In the genomic region with DNA sequence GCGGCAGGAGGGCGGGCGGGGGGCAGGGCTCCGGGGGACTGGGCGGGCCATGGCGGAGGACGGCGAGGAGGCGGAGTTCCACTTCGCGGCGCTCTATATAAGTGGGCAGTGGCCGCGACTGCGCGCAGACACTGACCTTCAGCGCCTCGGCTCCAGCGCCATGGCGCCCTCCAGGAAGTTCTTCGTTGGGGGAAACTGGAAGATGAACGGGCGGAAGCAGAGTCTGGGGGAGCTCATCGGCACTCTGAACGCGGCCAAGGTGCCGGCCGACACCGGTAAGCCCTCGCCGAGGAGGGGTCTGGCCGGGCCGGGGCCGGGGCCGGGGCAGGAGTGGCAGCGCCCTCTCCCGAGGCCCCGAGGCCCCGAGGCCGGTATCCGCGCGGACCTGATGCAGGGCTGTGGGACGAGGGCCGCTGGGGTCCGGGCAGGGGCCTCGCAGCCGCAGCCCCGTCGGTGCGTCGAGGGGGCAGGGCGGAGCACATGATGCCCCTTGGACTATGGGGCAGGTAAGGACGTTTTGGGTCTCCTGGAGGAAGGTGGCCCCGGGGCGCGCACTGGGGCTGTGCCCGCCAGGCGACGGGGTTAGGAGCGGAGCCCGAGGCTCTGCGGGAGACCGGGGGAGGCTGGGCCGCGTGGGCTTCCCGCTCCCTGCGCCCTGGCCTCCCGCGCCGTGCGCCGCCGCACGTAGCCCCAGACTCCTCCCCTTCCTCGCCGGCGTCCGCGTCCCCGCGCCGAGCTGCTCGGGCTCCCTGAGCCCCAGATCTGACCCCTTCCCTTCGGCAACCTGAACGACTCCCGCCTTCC, we compare ENCODE assay signal across 1 cellular context.
TF ChIP-seq lines count a peak whose summit lies in the region.

A gene (plus strand): TSS at position 125 of the 804 bp plus-strand sequence. CDS start 36 bp downstream, at position 161.

TF ChIP-seq in HepG2, 621 proteins besides CTCF, POLR2A, EP300 and RAD21 (continued from another document and continues in another):
- TF ChIP-seq, protein P1, sequence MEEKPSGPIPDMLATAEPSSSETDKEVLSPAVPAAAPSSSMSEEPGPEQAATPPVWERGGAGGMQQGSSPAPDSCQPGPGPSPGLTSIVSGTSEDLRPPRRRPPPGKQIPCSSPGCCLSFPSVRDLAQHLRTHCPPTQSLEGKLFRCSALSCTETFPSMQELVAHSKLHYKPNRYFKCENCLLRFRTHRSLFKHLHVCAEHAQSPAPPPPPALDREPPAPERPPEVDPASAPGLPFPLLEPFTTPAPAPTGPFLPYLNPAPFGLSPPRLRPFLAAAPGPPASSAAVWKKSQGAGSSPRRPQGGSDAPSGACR (CRISPR knock-in tag; IDR thresholded peaks at IDR 0.05): no peak
- TF ChIP-seq RFXANK (CRISPR knock-in tag; IDR thresholded peaks at IDR 0.05): peak; percentile 76; the same call in 1 of the 2 replicates
- no peak for TF ChIP-seq NR2F1 (CRISPR knock-in tag; IDR thresholded peaks at IDR 0.05)
- no peak for TF ChIP-seq ZNF713 (CRISPR knock-in tag; IDR thresholded peaks at IDR 0.05)
- TF ChIP-seq, protein P2, sequence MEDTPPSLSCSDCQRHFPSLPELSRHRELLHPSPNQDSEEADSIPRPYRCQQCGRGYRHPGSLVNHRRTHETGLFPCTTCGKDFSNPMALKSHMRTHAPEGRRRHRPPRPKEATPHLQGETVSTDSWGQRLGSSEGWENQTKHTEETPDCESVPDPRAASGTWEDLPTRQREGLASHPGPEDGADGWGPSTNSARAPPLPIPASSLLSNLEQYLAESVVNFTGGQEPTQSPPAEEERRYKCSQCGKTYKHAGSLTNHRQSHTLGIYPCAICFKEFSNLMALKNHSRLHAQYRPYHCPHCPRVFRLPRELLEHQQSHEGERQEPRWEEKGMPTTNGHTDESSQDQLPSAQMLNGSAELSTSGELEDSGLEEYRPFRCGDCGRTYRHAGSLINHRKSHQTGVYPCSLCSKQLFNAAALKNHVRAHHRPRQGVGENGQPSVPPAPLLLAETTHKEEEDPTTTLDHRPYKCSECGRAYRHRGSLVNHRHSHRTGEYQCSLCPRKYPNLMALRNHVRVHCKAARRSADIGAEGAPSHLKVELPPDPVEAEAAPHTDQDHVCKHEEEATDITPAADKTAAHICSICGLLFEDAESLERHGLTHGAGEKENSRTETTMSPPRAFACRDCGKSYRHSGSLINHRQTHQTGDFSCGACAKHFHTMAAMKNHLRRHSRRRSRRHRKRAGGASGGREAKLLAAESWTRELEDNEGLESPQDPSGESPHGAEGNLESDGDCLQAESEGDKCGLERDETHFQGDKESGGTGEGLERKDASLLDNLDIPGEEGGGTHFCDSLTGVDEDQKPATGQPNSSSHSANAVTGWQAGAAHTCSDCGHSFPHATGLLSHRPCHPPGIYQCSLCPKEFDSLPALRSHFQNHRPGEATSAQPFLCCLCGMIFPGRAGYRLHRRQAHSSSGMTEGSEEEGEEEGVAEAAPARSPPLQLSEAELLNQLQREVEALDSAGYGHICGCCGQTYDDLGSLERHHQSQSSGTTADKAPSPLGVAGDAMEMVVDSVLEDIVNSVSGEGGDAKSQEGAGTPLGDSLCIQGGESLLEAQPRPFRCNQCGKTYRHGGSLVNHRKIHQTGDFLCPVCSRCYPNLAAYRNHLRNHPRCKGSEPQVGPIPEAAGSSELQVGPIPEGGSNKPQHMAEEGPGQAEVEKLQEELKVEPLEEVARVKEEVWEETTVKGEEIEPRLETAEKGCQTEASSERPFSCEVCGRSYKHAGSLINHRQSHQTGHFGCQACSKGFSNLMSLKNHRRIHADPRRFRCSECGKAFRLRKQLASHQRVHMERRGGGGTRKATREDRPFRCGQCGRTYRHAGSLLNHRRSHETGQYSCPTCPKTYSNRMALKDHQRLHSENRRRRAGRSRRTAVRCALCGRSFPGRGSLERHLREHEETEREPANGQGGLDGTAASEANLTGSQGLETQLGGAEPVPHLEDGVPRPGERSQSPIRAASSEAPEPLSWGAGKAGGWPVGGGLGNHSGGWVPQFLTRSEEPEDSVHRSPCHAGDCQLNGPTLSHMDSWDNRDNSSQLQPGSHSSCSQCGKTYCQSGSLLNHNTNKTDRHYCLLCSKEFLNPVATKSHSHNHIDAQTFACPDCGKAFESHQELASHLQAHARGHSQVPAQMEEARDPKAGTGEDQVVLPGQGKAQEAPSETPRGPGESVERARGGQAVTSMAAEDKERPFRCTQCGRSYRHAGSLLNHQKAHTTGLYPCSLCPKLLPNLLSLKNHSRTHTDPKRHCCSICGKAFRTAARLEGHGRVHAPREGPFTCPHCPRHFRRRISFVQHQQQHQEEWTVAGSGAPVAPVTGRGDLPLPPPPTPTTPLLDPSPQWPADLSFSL (CRISPR knock-in tag; IDR thresholded peaks at IDR 0.05): no peak
- TF ChIP-seq ZNF562 (CRISPR knock-in tag; IDR thresholded peaks at IDR 0.05; ENCODE audit: borderline replicate concordance): no peak
- peak; percentile 28 for TF ChIP-seq HNF4G (IDR thresholded peaks at IDR 0.05; ENCODE audit: borderline replicate concordance, low read depth, low read length)
- TF ChIP-seq HNF4G (CRISPR knock-in tag; IDR thresholded peaks at IDR 0.05; ENCODE audit: borderline replicate concordance, low read depth): no peak
- TF ChIP-seq, protein P3, sequence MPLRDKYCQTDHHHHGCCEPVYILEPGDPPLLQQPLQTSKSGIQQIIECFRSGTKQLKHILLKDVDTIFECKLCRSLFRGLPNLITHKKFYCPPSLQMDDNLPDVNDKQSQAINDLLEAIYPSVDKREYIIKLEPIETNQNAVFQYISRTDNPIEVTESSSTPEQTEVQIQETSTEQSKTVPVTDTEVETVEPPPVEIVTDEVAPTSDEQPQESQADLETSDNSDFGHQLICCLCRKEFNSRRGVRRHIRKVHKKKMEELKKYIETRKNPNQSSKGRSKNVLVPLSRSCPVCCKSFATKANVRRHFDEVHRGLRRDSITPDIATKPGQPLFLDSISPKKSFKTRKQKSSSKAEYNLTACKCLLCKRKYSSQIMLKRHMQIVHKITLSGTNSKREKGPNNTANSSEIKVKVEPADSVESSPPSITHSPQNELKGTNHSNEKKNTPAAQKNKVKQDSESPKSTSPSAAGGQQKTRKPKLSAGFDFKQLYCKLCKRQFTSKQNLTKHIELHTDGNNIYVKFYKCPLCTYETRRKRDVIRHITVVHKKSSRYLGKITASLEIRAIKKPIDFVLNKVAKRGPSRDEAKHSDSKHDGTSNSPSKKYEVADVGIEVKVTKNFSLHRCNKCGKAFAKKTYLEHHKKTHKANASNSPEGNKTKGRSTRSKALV (CRISPR knock-in tag; IDR thresholded peaks at IDR 0.05): no peak
- 0 out of 2 replicates have a peak, but pooled peaks have one; percentile 22 for TF ChIP-seq KDM3A (CRISPR knock-in tag; IDR thresholded peaks at IDR 0.05; ENCODE audit: low read depth)
- TF ChIP-seq MEIS1 (CRISPR knock-in tag; IDR thresholded peaks at IDR 0.05; ENCODE audit: borderline replicate concordance): no peak
- no peak for TF ChIP-seq ZFYVE20 (CRISPR knock-in tag; IDR thresholded peaks at IDR 0.05; ENCODE audit: borderline replicate concordance, low read depth)
- TF ChIP-seq RELA (CRISPR knock-in tag; IDR thresholded peaks at IDR 0.05): no peak
- TF ChIP-seq ZNF629 (CRISPR knock-in tag; conservative IDR thresholded peaks at IDR 0.05): no peak
- TF ChIP-seq ELF1 (CRISPR knock-in tag; IDR thresholded peaks at IDR 0.05): 0 out of 2 replicates have a peak, but pooled peaks have one; percentile 47
- peak; percentile 83 for TF ChIP-seq ARNT2 (CRISPR knock-in tag; IDR thresholded peaks at IDR 0.05; ENCODE audit: low read depth)
- peak; percentile 50; the same call in 1 of the 2 replicates for TF ChIP-seq ERF (CRISPR knock-in tag; IDR thresholded peaks at IDR 0.05)
- TF ChIP-seq, protein P4, sequence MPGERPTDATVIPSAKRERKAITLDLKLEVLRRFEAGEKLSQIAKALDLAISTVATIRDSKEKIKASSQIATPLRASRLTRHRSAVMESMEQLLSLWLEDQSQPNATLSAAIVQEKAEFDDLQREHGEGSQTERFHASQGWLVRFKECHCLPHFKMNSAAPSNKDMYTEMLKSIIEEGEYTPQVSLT (CRISPR knock-in tag; IDR thresholded peaks at IDR 0.05; ENCODE audit: borderline replicate concordance, low read depth): no peak
- TF ChIP-seq NCOA2 (CRISPR knock-in tag; IDR thresholded peaks at IDR 0.05): peak; percentile 45; the same call in 1 of the 2 replicates
- no peak for TF ChIP-seq ATF1 (CRISPR knock-in tag; IDR thresholded peaks at IDR 0.05)
- no peak; the same call in 1 of the 2 replicates for TF ChIP-seq ZNF709 (CRISPR knock-in tag; IDR thresholded peaks at IDR 0.05)
- peak; percentile 33; the same call in 1 of the 2 replicates for TF ChIP-seq RXRB (CRISPR knock-in tag; IDR thresholded peaks at IDR 0.05; ENCODE audit: borderline replicate concordance)
- TF ChIP-seq PAX8 (CRISPR knock-in tag; IDR thresholded peaks at IDR 0.05; ENCODE audit: borderline replicate concordance): no peak
- peak; percentile 49; the same call in 1 of the 2 replicates for TF ChIP-seq MEIS2 (CRISPR knock-in tag; IDR thresholded peaks at IDR 0.05)
- TF ChIP-seq SKI (IDR thresholded peaks at IDR 0.05; ENCODE audit: partially characterized antibody): peak; percentile 15
- TF ChIP-seq TAF1 (CRISPR knock-in tag; IDR thresholded peaks at IDR 0.05): peak; percentile 96
- TF ChIP-seq FOXC1 (CRISPR knock-in tag; IDR thresholded peaks at IDR 0.05; ENCODE audit: borderline replicate concordance): peak; percentile 52; the same call in 1 of the 2 replicates
- TF ChIP-seq ZNF496 (CRISPR knock-in tag; IDR thresholded peaks at IDR 0.05; ENCODE audit: insufficient replicate concordance): no peak
- no peak for TF ChIP-seq PHB2 (IDR thresholded peaks at IDR 0.05; ENCODE audit: partially characterized antibody)
- peak; percentile 25; the same call in 1 of the 2 replicates for TF ChIP-seq FOXK1 (CRISPR knock-in tag; IDR thresholded peaks at IDR 0.05; ENCODE audit: borderline replicate concordance, low read depth)
- TF ChIP-seq, protein P5, sequence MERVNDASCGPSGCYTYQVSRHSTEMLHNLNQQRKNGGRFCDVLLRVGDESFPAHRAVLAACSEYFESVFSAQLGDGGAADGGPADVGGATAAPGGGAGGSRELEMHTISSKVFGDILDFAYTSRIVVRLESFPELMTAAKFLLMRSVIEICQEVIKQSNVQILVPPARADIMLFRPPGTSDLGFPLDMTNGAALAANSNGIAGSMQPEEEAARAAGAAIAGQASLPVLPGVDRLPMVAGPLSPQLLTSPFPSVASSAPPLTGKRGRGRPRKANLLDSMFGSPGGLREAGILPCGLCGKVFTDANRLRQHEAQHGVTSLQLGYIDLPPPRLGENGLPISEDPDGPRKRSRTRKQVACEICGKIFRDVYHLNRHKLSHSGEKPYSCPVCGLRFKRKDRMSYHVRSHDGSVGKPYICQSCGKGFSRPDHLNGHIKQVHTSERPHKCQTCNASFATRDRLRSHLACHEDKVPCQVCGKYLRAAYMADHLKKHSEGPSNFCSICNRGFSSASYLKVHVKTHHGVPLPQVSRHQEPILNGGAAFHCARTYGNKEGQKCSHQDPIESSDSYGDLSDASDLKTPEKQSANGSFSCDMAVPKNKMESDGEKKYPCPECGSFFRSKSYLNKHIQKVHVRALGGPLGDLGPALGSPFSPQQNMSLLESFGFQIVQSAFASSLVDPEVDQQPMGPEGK (CRISPR knock-in tag; IDR thresholded peaks at IDR 0.05): no peak; the same call in 1 of the 2 replicates
- TF ChIP-seq, protein P6, sequence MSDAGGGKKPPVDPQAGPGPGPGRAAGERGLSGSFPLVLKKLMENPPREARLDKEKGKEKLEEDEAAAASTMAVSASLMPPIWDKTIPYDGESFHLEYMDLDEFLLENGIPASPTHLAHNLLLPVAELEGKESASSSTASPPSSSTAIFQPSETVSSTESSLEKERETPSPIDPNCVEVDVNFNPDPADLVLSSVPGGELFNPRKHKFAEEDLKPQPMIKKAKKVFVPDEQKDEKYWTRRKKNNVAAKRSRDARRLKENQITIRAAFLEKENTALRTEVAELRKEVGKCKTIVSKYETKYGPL (CRISPR knock-in tag; IDR thresholded peaks at IDR 0.05): 0 out of 2 replicates have a peak, but pooled peaks have one; percentile 62
- no peak for TF ChIP-seq ZNF850 (CRISPR knock-in tag; conservative IDR thresholded peaks at IDR 0.05)
- TF ChIP-seq, protein P7, sequence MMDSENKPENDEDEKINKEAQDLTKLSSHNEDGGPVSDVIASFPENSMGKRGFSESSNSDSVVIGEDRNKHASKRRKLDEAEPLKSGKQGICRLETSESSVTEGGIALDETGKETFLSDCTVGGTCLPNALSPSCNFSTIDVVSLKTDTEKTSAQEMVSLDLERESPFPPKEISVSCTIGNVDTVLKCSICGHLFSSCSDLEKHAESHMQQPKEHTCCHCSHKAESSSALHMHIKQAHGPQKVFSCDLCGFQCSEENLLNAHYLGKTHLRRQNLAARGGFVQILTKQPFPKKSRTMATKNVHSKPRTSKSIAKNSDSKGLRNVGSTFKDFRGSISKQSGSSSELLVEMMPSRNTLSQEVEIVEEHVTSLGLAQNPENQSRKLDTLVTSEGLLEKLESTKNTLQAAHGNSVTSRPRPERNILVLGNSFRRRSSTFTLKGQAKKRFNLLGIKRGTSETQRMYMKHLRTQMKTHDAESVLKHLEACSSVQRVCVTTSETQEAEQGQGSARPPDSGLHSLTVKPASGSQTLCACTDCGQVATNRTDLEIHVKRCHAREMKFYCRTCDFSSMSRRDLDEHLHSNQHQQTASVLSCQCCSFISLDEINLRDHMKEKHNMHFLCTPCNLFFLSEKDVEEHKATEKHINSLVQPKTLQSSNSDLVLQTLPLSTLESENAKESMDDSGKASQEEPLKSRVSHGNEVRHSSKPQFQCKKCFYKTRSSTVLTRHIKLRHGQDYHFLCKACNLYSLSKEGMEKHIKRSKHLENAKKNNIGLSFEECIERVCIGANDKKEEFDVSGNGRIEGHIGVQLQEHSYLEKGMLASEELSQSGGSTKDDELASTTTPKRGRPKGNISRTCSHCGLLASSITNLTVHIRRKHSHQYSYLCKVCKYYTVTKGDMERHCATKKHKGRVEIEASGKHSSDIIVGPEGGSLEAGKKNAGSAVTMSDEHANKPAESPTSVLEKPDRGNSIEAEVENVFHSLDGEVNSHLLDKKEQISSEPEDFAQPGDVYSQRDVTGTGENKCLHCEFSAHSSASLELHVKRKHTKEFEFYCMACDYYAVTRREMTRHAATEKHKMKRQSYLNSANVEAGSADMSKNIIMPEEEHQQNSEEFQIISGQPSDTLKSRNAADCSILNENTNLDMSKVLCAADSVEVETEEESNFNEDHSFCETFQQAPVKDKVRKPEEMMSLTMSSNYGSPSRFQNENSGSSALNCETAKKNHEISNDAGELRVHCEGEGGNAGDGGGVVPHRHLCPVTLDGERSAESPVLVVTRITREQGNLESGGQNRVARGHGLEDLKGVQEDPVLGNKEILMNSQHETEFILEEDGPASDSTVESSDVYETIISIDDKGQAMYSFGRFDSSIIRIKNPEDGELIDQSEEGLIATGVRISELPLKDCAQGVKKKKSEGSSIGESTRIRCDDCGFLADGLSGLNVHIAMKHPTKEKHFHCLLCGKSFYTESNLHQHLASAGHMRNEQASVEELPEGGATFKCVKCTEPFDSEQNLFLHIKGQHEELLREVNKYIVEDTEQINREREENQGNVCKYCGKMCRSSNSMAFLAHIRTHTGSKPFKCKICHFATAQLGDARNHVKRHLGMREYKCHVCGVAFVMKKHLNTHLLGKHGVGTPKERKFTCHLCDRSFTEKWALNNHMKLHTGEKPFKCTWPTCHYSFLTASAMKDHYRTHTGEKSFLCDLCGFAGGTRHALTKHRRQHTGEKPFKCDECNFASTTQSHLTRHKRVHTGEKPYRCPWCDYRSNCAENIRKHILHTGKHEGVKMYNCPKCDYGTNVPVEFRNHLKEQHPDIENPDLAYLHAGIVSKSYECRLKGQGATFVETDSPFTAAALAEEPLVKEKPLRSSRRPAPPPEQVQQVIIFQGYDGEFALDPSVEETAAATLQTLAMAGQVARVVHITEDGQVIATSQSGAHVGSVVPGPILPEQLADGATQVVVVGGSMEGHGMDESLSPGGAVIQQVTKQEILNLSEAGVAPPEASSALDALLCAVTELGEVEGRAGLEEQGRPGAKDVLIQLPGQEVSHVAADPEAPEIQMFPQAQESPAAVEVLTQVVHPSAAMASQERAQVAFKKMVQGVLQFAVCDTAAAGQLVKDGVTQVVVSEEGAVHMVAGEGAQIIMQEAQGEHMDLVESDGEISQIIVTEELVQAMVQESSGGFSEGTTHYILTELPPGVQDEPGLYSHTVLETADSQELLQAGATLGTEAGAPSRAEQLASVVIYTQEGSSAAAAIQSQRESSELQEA (CRISPR knock-in tag; IDR thresholded peaks at IDR 0.05; ENCODE audit: not compliant biosample characterization): no peak
